In genomic region chr14:100022772-100023451, GRCh38 we compare ENCODE assay signal across 1 cellular context.
TF ChIP-seq lines count a peak whose summit lies in the region.

No MANE protein-coding gene starts in this region.

TF ChIP-seq in HEK293, 187 proteins besides CTCF, POLR2A, EP300 and RAD21 (continued from another document and continues in another):
- TF ChIP-seq SALL2 (tag by site-specific recombination; IDR thresholded peaks at IDR 0.05; ENCODE audit: borderline replicate concordance) (no peak), GLIS2 (tag by site-specific recombination; IDR thresholded peaks at IDR 0.05) (peak; percentile 47; the same call in 1 of the 2 replicates), ZNF580 (tag by site-specific recombination; IDR thresholded peaks at IDR 0.05) (peak; percentile 77; the same call in 1 of the 2 replicates), PRDM1 (tag by site-specific recombination; IDR thresholded peaks at IDR 0.05) (peak; percentile 55; the same call in 1 of the 2 replicates), ZNF514 (tag by site-specific recombination; IDR thresholded peaks at IDR 0.05) (no peak), INSM2 (tag by site-specific recombination; IDR thresholded peaks at IDR 0.05) (peak; percentile 93), KLF10 (tag by site-specific recombination; IDR thresholded peaks at IDR 0.05) (peak; percentile 86), BCL6B (tag by site-specific recombination; IDR thresholded peaks at IDR 0.05) (no peak), ZNF548 (tag by site-specific recombination; IDR thresholded peaks at IDR 0.05) (no peak), ZNF140 (tag by site-specific recombination; IDR thresholded peaks at IDR 0.05) (no peak), ZNF239 (tag by site-specific recombination; IDR thresholded peaks at IDR 0.05) (no peak), ZNF488 (tag by site-specific recombination; IDR thresholded peaks at IDR 0.05) (no peak), ZNF404 (tag by site-specific recombination; IDR thresholded peaks at IDR 0.05) (no peak), MYNN (tag by site-specific recombination; IDR thresholded peaks at IDR 0.05; ENCODE audit: borderline replicate concordance) (no peak), ZBTB6 (tag by site-specific recombination; IDR thresholded peaks at IDR 0.05) (no peak), BCL11B (tag by site-specific recombination; IDR thresholded peaks at IDR 0.05; ENCODE audit: low read depth) (peak; percentile 96), ZNF623 (tag by site-specific recombination; IDR thresholded peaks at IDR 0.05) (no peak), KLF1 (tag by site-specific recombination; IDR thresholded peaks at IDR 0.05) (peak; percentile 88), ZNF670 (tag by site-specific recombination; IDR thresholded peaks at IDR 0.05; ENCODE audit: low read depth) (no peak), ZBTB17 (tag by site-specific recombination; IDR thresholded peaks at IDR 0.05) (peak; percentile 93), ZNF792 (tag by site-specific recombination; IDR thresholded peaks at IDR 0.05) (no peak), ZNF121 (tag by site-specific recombination; IDR thresholded peaks at IDR 0.05) (no peak; the same call in 1 of the 2 replicates), PRDM2 (tag by site-specific recombination; IDR thresholded peaks at IDR 0.05; ENCODE audit: borderline replicate concordance) (no peak), ZNF423 (tag by site-specific recombination; IDR thresholded peaks at IDR 0.05) (peak; percentile 82), ZNF335 (tag by site-specific recombination; conservative IDR thresholded peaks at IDR 0.05) (peak; percentile 47), ZNF23 (tag by site-specific recombination; IDR thresholded peaks at IDR 0.05; ENCODE audit: borderline replicate concordance) (no peak), ZNF26 (tag by site-specific recombination; IDR thresholded peaks at IDR 0.05) (no peak), ZBTB11 (tag by site-specific recombination; conservative IDR thresholded peaks at IDR 0.05; ENCODE audit: low read depth) (no peak), ZNF114 (tag by site-specific recombination; IDR thresholded peaks at IDR 0.05) (no peak), ZNF48 (tag by site-specific recombination; IDR thresholded peaks at IDR 0.05) (no peak), ZSCAN4 (tag by site-specific recombination; IDR thresholded peaks at IDR 0.05) (peak; percentile 35; the same call in 1 of the 2 replicates), ZNF341 (tag by site-specific recombination; IDR thresholded peaks at IDR 0.05; ENCODE audit: low read depth) (peak; percentile 69), ZFP69B (tag by site-specific recombination; IDR thresholded peaks at IDR 0.05) (peak; percentile 98), ZNF610 (tag by site-specific recombination; IDR thresholded peaks at IDR 0.05; ENCODE audit: borderline replicate concordance) (peak; percentile 56; the same call in 1 of the 2 replicates), PRDM6 (tag by site-specific recombination; IDR thresholded peaks at IDR 0.05) (peak; percentile 88), ZNF626 (tag by site-specific recombination; IDR thresholded peaks at IDR 0.05) (no peak), ZNF280C (tag by site-specific recombination; IDR thresholded peaks at IDR 0.05) (no peak)
